In the genomic region with DNA sequence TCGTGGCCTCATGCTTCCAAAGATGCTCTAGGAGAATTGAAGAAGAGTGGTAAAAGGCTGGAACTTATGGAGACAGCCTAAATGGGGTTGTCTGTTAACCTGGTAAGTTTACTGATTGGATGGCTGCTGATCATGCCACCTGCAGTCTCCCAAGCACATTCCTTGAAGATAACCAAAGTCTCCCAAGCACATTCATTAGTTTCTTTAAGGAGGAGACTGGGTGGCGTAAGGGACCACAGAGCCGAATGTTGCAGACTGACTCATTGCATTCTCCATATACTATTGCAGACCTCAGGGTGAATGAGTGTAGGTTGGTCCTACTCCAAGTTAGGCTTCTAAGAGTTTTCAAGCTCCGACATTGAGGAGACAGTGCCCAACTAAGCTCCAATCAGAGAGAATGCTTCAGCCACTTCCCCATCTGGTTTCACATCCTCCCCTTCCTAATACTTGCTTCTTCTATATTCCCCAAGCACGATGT, we compare ENCODE assay signal across 18 cellular contexts. TPM values are rescaled to one million over a fixed set of nuclear protein-coding genes. Genes with fewer than 3 reads are reported as not detected.
DNase-seq lines count a peak whose midpoint lies in the region; ATAC-seq and TF ChIP-seq lines count a peak whose summit lies in the region.
"Had no signal": no experiment of that assay in that cellular context is flagged by ENCODE, and none has a peak within 500 bp of the region (broad histone marks: within the 10 kb centered on the region; RNA-seq: fewer than 3 reads in every experiment).

TSS of gene IGFL3 (minus strand) at position 51 of the 478 bp plus-strand sequence. CDS start at position 12, 39 bp downstream.

- H3K36me3 Mint-ChIP-seq in mesothelial cell of epicardium, result peaks cover 3% of the 10 kb centered on the region
- H3K36me3 Mint-ChIP-seq: natural killer cell had no signal

- peaks cover 13% of the 10 kb centered on the region for H3K9me3 Mint-ChIP-seq in mesothelial cell of epicardium
- H3K9me3 Mint-ChIP-seq: activated naive CD8-positive, alpha-beta T cell treated with anti-CD3 and anti-CD28 coated beads, Interleukin-2, amount 50 U/mL, for 24 hours; natural killer cell had no signal

- H3K79me2 ChIP-seq in mammary epithelial cell (ENCODE audit: insufficient read depth, low read length), result peaks cover 14% of the 10 kb centered on the region

- in situ Hi-C loops in mammary epithelial cell (cut with MboI; ENCODE audit: low sequenced_read_pairs in 2 of 2), result loop anchor here in 1 of 2 donors (5.0 kb wide), 1 partner anchor 42 kb away; no protein-coding TSS in a partner anchor

- H3K4me3 ChIP-seq in NB4 (ENCODE audit: low read depth, low read length) (no peak within 1 kb of the TSS), mammary epithelial cell (replicated peaks in 1 of 3; ENCODE audit: insufficient read depth in 1 of 3, low read depth in 2 of 3, low read length in 3 of 3) (no peak within 1 kb of the TSS)
- H3K4me3 ChIP-seq: GM23338 had no signal

- H3K4me1 Mint-ChIP-seq in mesothelial cell of epicardium, result peaks cover 8% of the 10 kb centered on the region
- H3K4me1 Mint-ChIP-seq: activated naive CD8-positive, alpha-beta T cell treated with anti-CD3 and anti-CD28 coated beads, Interleukin-2, amount 50 U/mL, for 24 hours; natural killer cell had no signal

- CTCF ChIA-PET in mammary epithelial cell (lab: Charles Lee; ENCODE audit: low non-redundant PET), result interaction anchor here (0.6 kb wide), 1 partner anchor 61 kb away, joined by 3 read pairs; no protein-coding TSS in a partner anchor

- peak within 1 kb of the TSS; percentile 72 for H3K4me2 ChIP-seq in mammary epithelial cell (ENCODE audit: insufficient read depth, low read depth, low read length)
- H3K4me2 ChIP-seq: GM23338 had no signal

- no peak within 1 kb of the TSS for H3K4me3 Mint-ChIP-seq in mesothelial cell of epicardium
- H3K4me3 Mint-ChIP-seq: activated naive CD8-positive, alpha-beta T cell treated with anti-CD3 and anti-CD28 coated beads, Interleukin-2, amount 50 U/mL, for 24 hours; GM23338; natural killer cell had no signal

- no peaks in the 10 kb centered on the region for H3K9me3 ChIP-seq in mammary epithelial cell (replicated peaks; ENCODE audit: insufficient read depth, low read length)

- dilution Hi-C loops in mammary epithelial cell (cut with HindIII; ENCODE audit: low sequenced_read_pairs), result no loop called here

- BruUV-seq in mammary epithelial cell (replicated peaks; lab: Mats Ljungman, UMichigan), result TSS peak; percentile 76

- H3K27me3 ChIP-seq in mammary epithelial cell (ENCODE audit: insufficient read depth, low read length), result no peaks in the 10 kb centered on the region

- WGBS in mammary epithelial cell (ENCODE audit: low coverage, missing lambda C conversion rate), result 56% methylated on average over 5 of the region's 5 CpGs

- DNase-seq in EH (ENCODE audit: low read depth) (peak; percentile 48), NB4 (ENCODE audit: low read depth) (peak; percentile 18), mammary epithelial cell (peak; percentile 66), mesothelial cell of epicardium (ENCODE audit: low spot score in 2 of 2, unreplicated experiment in 2 of 2) (no peak), NCI-H1694 treated with DMSO at 0.1 percent for 48 hours (lab: John Stamatoyannopoulos, UW) (no peak), occipital lobe (lab: John Stamatoyannopoulos, UW) (no peak)
- DNase-seq: activated CD4-positive, alpha-beta T cell treated with anti-CD3 and anti-CD28 coated beads, Interleukin-2, amount 50 U/mL, for 4 hours; activated naive CD8-positive, alpha-beta T cell treated with anti-CD3 and anti-CD28 coated beads, Interleukin-2, amount 50 U/mL, for 24 hours; activated T-cell treated with anti-CD3 and anti-CD28 coated beads, Interleukin-2, amount 50 U/mL, for 48 hours; natural killer cell; NCI-H1105 treated with DMSO at 0.1 percent for 48 hours; NCI-H2171; retina; Right ventricle myocardium superior had no signal

- no peak within 1 kb of the TSS for H3K9ac ChIP-seq in mammary epithelial cell (ENCODE audit: insufficient read depth, low read length)

- no peak for ATAC-seq in HG03442 (IDR thresholded peaks at IDR 0.05; ENCODE audit: unreplicated experiment)
- ATAC-seq in HG02870 (IDR thresholded peaks at IDR 0.05; ENCODE audit: unreplicated experiment), result no peak
- ATAC-seq: activated naive CD8-positive, alpha-beta T cell treated with anti-CD3 and anti-CD28 coated beads, Interleukin-2, amount 50 U/mL, for 24 hours; GM23338; natural killer cell had no signal

- TF ChIP-seq POLR2A in NB4 (IDR thresholded peaks at IDR 0.05; ENCODE audit: extremely low read depth, insufficient read length), result no peak

- peak within 1 kb of the TSS; percentile 68 for H3K27ac Mint-ChIP-seq in mesothelial cell of epicardium
- H3K27ac Mint-ChIP-seq: activated naive CD8-positive, alpha-beta T cell treated with anti-CD3 and anti-CD28 coated beads, Interleukin-2, amount 50 U/mL, for 24 hours; GM23338; natural killer cell had no signal

- intact Hi-C loops in mammary epithelial cell (cut with micrococcal nuclease), result loop anchor here (2.0 kb wide), 1 partner anchor 42 kb away; no protein-coding TSS in a partner anchor

- H2AFZ ChIP-seq in mammary epithelial cell (ENCODE audit: low read depth, low read length), result peak within 1 kb of the TSS; percentile 77
- H2AFZ ChIP-seq: GM23338 had no signal

- no peaks in the 10 kb centered on the region for H3K36me3 ChIP-seq in mammary epithelial cell (ENCODE audit: insufficient read depth, low read length)

- H3K27me3 Mint-ChIP-seq in mesothelial cell of epicardium (ENCODE audit: low read depth), result no peaks in the 10 kb centered on the region

- TF ChIP-seq CTCF in NB4 (IDR thresholded peaks at IDR 0.05; ENCODE audit: low read depth, low read length) (no peak), mammary epithelial cell (conservative IDR thresholded peaks at IDR 0.05 in 1 of 2, IDR thresholded peaks at IDR 0.05 in 1 of 2; ENCODE audit: extremely low read depth in 1 of 2, insufficient read depth in 1 of 2, low read depth in 1 of 2, low read length in 2 of 2) (no peak), mesothelial cell of epicardium (IDR thresholded peaks at IDR 0.05; ENCODE audit: unreplicated experiment) (no peak)

- peak within 1 kb of the TSS; percentile 27 for H3K27ac ChIP-seq in mammary epithelial cell (ENCODE audit: insufficient read depth, low read depth, low read length)

- H3K4me1 ChIP-seq in mammary epithelial cell (ENCODE audit: insufficient read depth, low read length), result peaks cover 27% of the 10 kb centered on the region

- H4K20me1 ChIP-seq in mammary epithelial cell (ENCODE audit: insufficient read depth, low read length), result no peaks in the 10 kb centered on the region

RNA-seq across cellular contexts. Expression of gene IGFL3, which starts in this region (rescaled TPM):
- 100 to 1,000 TPM in 1 of 2 donors, 10 to 100 TPM in 1; 62.8 to 295 TPM for total RNA-seq in mammary epithelial cell
- 179 TPM for polyA plus RNA-seq in mammary epithelial cell
- polyA minus RNA-seq in mammary epithelial cell, result 78.6 TPM
- not detected in 3 replicates for total RNA-seq in mesothelial cell of epicardium
- not detected for total RNA-seq in occipital lobe
- total RNA-seq: GM23338, natural killer cell, Right ventricle myocardium superior had no signal
- polyA plus RNA-seq: esophagus, GM23338 had no signal

Comparison
In these comparisons a context has a peak if more than half of its experiments do, and no peak if none do; other contexts are left out.
1. RNA of gene IGFL3 (total RNA-seq): 62.8 to 295 TPM in mammary epithelial cell; not detected in mesothelial cell of epicardium and not detected in occipital lobe (single experiment); every median in the first group is over 10 times any median in the second.
2. DNase-seq: peak in EH (single experiment), NB4 (single experiment) and mammary epithelial cell (single experiment); none in mesothelial cell of epicardium (0 of 2), NCI-H1694 treated with DMSO at 0.1 percent for 48 hours (single experiment) and occipital lobe (single experiment).